Comparison of ENCODE assay signal across 23 cellular contexts in genomic region chr5:11557063-11557462, GRCh38.
DNase-seq lines count a peak whose midpoint lies in the region; ATAC-seq and TF ChIP-seq lines count a peak whose summit lies in the region.
"Had no signal": no experiment of that assay in that cellular context is flagged by ENCODE, and none has a peak within 500 bp of the region (broad histone marks: within the 10 kb centered on the region; RNA-seq: fewer than 3 reads in every experiment).

No MANE protein-coding gene starts in this region.

- TF ChIP-seq CTCF in LNCaP clone FGC (IDR thresholded peaks at IDR 0.05; ENCODE audit: control insufficient read depth, extremely low read depth, insufficient read depth) (no peak), PC-3 (conservative IDR thresholded peaks at IDR 0.05; ENCODE audit: low read depth, low read length) (no peak), progenitor cell of endocrine pancreas (IDR thresholded peaks at IDR 0.05; ENCODE audit: unreplicated experiment) (no peak), GM10266 (IDR thresholded peaks at IDR 0.05; ENCODE audit: control insufficient read depth, insufficient read depth, low read depth, missing control alignments) (no peak)

- H3K9me2 ChIP-seq in PC-3 (replicated peaks; ENCODE audit: low read length): no peaks in the 10 kb centered on the region

- H3K4me3 ChIP-seq in LNCaP clone FGC (ENCODE audit: low read depth, low read length) (no peak overlapping the region), PC-3 (ENCODE audit: low read length) (no peak overlapping the region)
- H3K4me3 ChIP-seq: A549; BLaER1 treated with 17β-estradiol and CSF1 and Interleukin-3, amounts not matched to agents 10 nM and 100 nM had no signal

- H3K4me2 ChIP-seq in PC-3 (ENCODE audit: low read length): no peak overlapping the region
- H3K4me2 ChIP-seq: A549; BLaER1 treated with 17β-estradiol and CSF1 and Interleukin-3, amounts not matched to agents 10 nM and 100 nM had no signal

- H3K27me3 ChIP-seq in PC-3 (ENCODE audit: low read length): peaks cover 20% of the 10 kb centered on the region
- H3K27me3 ChIP-seq: BLaER1 treated with 17β-estradiol and CSF1 and Interleukin-3, amounts not matched to agents 10 nM and 100 nM had no signal

- H3F3A ChIP-seq in PC-3 (ENCODE audit: low read length, unreplicated experiment): no peaks in the 10 kb centered on the region

- POLR2A ChIA-PET in PC-3 (lab: Charles Lee; ENCODE audit: unreplicated experiment): interaction anchor here (0.6 kb wide), 1 partner anchor 1197 kb away, joined by 3 read pairs; no protein-coding TSS in a partner anchor

- H3K9ac ChIP-seq in PC-3 (ENCODE audit: low read length): no peak overlapping the region
- H3K9ac ChIP-seq: BLaER1 treated with 17β-estradiol and CSF1 and Interleukin-3, amounts not matched to agents 10 nM and 100 nM had no signal

- DNase-seq in LNCaP clone FGC (ENCODE audit: low read depth): peak; percentile 46
- DNase-seq in PC-3: peak; percentile 11
- no peak for DNase-seq in progenitor cell of endocrine pancreas (ENCODE audit: low spot score, unreplicated experiment)
- no peak for DNase-seq in GM10266 (ENCODE audit: extremely low spot score)
- no peak for DNase-seq in foreskin melanocyte
- DNase-seq: AML-193; Caco-2; Calu3; CD4-positive, alpha-beta T cell; CD8-positive, alpha-beta T cell; DMS 273 treated with DMSO at 0.1 percent for 48 hours; DMS153; DMS53; DMS79; DND-41; EL; GDM1 had no signal

- H3K36me3 Mint-ChIP-seq in progenitor cell of endocrine pancreas (ENCODE audit: insufficient read depth): peaks cover 17% of the 10 kb centered on the region
- H3K36me3 Mint-ChIP-seq: CD8-positive, alpha-beta T cell had no signal

- H3K79me2 ChIP-seq in PC-3 (ENCODE audit: low read length): no peaks in the 10 kb centered on the region

- H3K36me3 ChIP-seq in PC-3 (ENCODE audit: low read depth, low read length): no peaks in the 10 kb centered on the region
- H3K36me3 ChIP-seq: BLaER1 treated with 17β-estradiol and CSF1 and Interleukin-3, amounts not matched to agents 10 nM and 100 nM had no signal

- no peak overlapping the region for H3K4me3 Mint-ChIP-seq in progenitor cell of endocrine pancreas (ENCODE audit: low read depth)
- H3K4me3 Mint-ChIP-seq: B cell; CD4-positive, alpha-beta T cell; CD8-positive, alpha-beta T cell had no signal

- H3K27ac ChIP-seq in PC-3 (ENCODE audit: low read length): no peak overlapping the region
- H3K27ac ChIP-seq: 22Rv1; A549; BLaER1 treated with 17β-estradiol and CSF1 and Interleukin-3, amounts not matched to agents 10 nM and 100 nM; C4-2B had no signal

- peaks cover 9% of the 10 kb centered on the region; the same call in 1 of the 2 replicates for H3K4me1 ChIP-seq in PC-3 (ENCODE audit: insufficient read depth, low read length)
- H3K4me1 ChIP-seq: A549; BLaER1 treated with 17β-estradiol and CSF1 and Interleukin-3, amounts not matched to agents 10 nM and 100 nM; Caco-2 had no signal

- CTCF ChIA-PET in PC-3 (lab: Charles Lee): no interaction called here

- H4K20me1 ChIP-seq in PC-3 (ENCODE audit: low read length): no peaks in the 10 kb centered on the region; the same call in 1 of the 2 replicates
- H4K20me1 ChIP-seq: BLaER1 treated with 17β-estradiol and CSF1 and Interleukin-3, amounts not matched to agents 10 nM and 100 nM had no signal

- no peaks in the 10 kb centered on the region for H3K27me3 Mint-ChIP-seq in progenitor cell of endocrine pancreas
- H3K27me3 Mint-ChIP-seq: B cell; CD4-positive, alpha-beta T cell had no signal

- no peak overlapping the region for H2AFZ ChIP-seq in PC-3 (ENCODE audit: low read length)

- H3K9me3 ChIP-seq in PC-3 (ENCODE audit: low read length): no peaks in the 10 kb centered on the region
- H3K9me3 ChIP-seq: A549, Caco-2 had no signal

- peak overlapping the region; percentile 17 for H3K27ac Mint-ChIP-seq in progenitor cell of endocrine pancreas
- H3K27ac Mint-ChIP-seq: B cell; CD4-positive, alpha-beta T cell; CD8-positive, alpha-beta T cell had no signal

- H3K9me3 Mint-ChIP-seq in progenitor cell of endocrine pancreas (ENCODE audit: low read depth): peaks cover 3% of the 10 kb centered on the region

- ATAC-seq in PC-3 (peak; percentile 52), GM18907 (IDR thresholded peaks at IDR 0.05; ENCODE audit: unreplicated experiment) (no peak)
- ATAC-seq: A549; CD8-positive, alpha-beta T cell had no signal

- H3K4me1 Mint-ChIP-seq in progenitor cell of endocrine pancreas (ENCODE audit: low read depth): no peaks in the 10 kb centered on the region
- H3K4me1 Mint-ChIP-seq: B cell had no signal

- no TSS peak for BruUV-seq in PC-3 (replicated peaks; lab: Mats Ljungman, UMichigan)

- intact Hi-C loops in PC-3 (cut with micrococcal nuclease): loop anchor here (5.0 kb wide), 1 partner anchor 50 kb away; no protein-coding TSS in a partner anchor

Comparison
In these comparisons a context has a peak if more than half of its experiments do, and no peak if none do; other contexts are left out.
1. DNase-seq: peak in LNCaP clone FGC (single experiment) and PC-3 (single experiment); none in progenitor cell of endocrine pancreas (single experiment), GM10266 (single experiment) and foreskin melanocyte (single experiment).